19 cellular contexts compared by ENCODE assay signal in genomic region chr10:49488056-49488455, GRCh38. TPM values are rescaled to one million over a fixed set of nuclear protein-coding genes. Genes with fewer than 3 reads are reported as not detected.
DNase-seq lines count a peak whose midpoint lies in the region; ATAC-seq, FAIRE-seq and TF ChIP-seq lines count a peak whose summit lies in the region.
"Had no signal": no experiment of that assay in that cellular context is flagged by ENCODE, and none has a peak within 500 bp of the region (broad histone marks: within the 10 kb centered on the region; RNA-seq: fewer than 3 reads in every experiment).

No MANE protein-coding gene starts in this region.

- H3K27ac ChIP-seq in right lobe of liver: no peak overlapping the region
- no peak overlapping the region for H3K27ac ChIP-seq in substantia nigra (ENCODE audit: low read depth, low read length, poor library complexity, severe bottlenecking)
- H3K27ac ChIP-seq: 22Rv1, cardiac muscle cell had no signal

- FAIRE-seq in D721Med (lab: Jason Lieb, UNC): no peak

- intact Hi-C loops in right lobe of liver (cut with DNase I): no loop called here

- H3K4me1 ChIP-seq in right lobe of liver: peaks cover 0 to 5% (median 3%) of the 10 kb centered on the region in 4 donors

- DNase-seq in DMS53 (lab: John Stamatoyannopoulos, UW): peak; percentile 16
- DNase-seq in DMS53 treated with DMSO at 0.1 percent for 48 hours (lab: John Stamatoyannopoulos, UW; ENCODE audit: unreplicated experiment): no peak
- DNase-seq in NCI-H748 treated with DMSO at 0.1 percent for 48 hours (lab: John Stamatoyannopoulos, UW): peak; percentile 94
- peak; percentile 73 for DNase-seq in foreskin melanocyte
- no peak for DNase-seq in D721Med (ENCODE audit: insufficient read length, low spot score)
- no peak for DNase-seq in right lobe of liver
- no peak for DNase-seq in NCI-H2029 treated with DMSO at 0.1 percent for 48 hours (lab: John Stamatoyannopoulos, UW)
- no peak for DNase-seq in substantia nigra (lab: John Stamatoyannopoulos, UW)
- DNase-seq: activated CD4-positive, alpha-beta T cell treated with anti-CD3 and anti-CD28 coated beads, Interleukin-2, amount 50 U/mL, for 4 hours; activated naive CD8-positive, alpha-beta T cell treated with anti-CD3 and anti-CD28 coated beads for 36 hours; activated T-cell treated with anti-CD3 and anti-CD28 coated beads, Interleukin-2, amount 50 U/mL, for 4 hours; effector memory CD4-positive, alpha-beta T cell; naive thymus-derived CD8-positive, alpha-beta T cell; NCI-H2081 treated with DMSO at 0.1 percent for 48 hours; SIG-M5; stimulated activated CD4-positive, alpha-beta T cell treated with anti-CD3 and anti-CD28 coated beads, Interleukin-2, amount 100 ng/mL, for 24 hours had no signal

- H3K36me3 ChIP-seq in right lobe of liver: no peaks in the 10 kb centered on the region
- H3K36me3 ChIP-seq: cardiac muscle cell had no signal

- TF ChIP-seq CTCF in D721Med (IDR thresholded peaks at IDR 0.05; ENCODE audit: insufficient read depth, missing control alignments) (no peak), right lobe of liver (IDR thresholded peaks at IDR 0.05) (no peak)

- H3K9me3 ChIP-seq in right lobe of liver: no peaks in the 10 kb centered on the region

- no peak for TF ChIP-seq POLR2A in right lobe of liver (IDR thresholded peaks at IDR 0.05)

- WGBS in right lobe of liver (ENCODE audit: insufficient coverage, low coverage, low lambda C conversion rate, missing lambda C conversion rate): 89% methylated on average over 6 of the region's 6 CpGs

- no peak for ATAC-seq in right lobe of liver
- ATAC-seq: activated T-cell treated with anti-CD3 and anti-CD28 coated beads, Interleukin-2, amount 50 U/mL, for 4 hours; naive thymus-derived CD8-positive, alpha-beta T cell had no signal

- H3K27me3 ChIP-seq in right lobe of liver: no peaks in the 10 kb centered on the region
- H3K27me3 ChIP-seq: cardiac muscle cell had no signal

- no peak overlapping the region for H3K4me3 ChIP-seq in right lobe of liver
- H3K4me3 ChIP-seq: cardiac muscle cell, lung had no signal

RNA-seq across cellular contexts. Expression of gene ERCC6, which starts 50.9 kb away (rescaled TPM):
- total RNA-seq in right lobe of liver: 10 to 100 TPM in 4 of 6 experiments, 1 to 10 TPM in 2; 7.3 to 16.8 (median 10.6) TPM

Comparison
In these comparisons a context has a peak if more than half of its experiments do, and no peak if none do; other contexts are left out.
1. DNase-seq: peak in DMS53 (single experiment), NCI-H748 treated with DMSO at 0.1 percent for 48 hours (single experiment) and foreskin melanocyte (single experiment); none in DMS53 treated with DMSO at 0.1 percent for 48 hours (single experiment), D721Med (single experiment), right lobe of liver (0 of 3), NCI-H2029 treated with DMSO at 0.1 percent for 48 hours (single experiment) and substantia nigra (0 of 49).